In the genomic region with DNA sequence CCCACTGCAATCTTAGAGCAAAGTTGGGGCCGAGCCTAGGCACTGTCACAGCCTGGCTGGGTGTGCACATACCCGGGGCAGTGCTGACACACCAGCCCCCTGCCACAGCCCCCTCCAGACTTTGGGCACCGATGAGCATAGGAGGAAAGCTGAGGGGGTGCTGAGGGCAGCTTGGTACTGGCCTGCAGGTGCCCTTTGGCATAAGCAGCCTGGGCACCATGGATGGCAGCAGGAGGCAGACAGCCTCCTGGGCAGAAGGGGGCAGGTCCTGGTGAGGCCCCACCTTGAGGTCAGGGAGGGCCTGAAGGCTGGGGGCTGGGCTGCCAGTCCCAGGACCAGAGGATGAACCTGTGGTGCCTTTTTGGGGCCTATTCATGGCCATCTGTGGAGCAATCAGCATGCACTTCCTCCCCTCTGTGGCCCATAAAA, we compare ENCODE assay signal across 11 cellular contexts. TPM values are rescaled to one million over a fixed set of nuclear protein-coding genes. Genes with fewer than 3 reads are reported as not detected.
"Had no signal": no experiment of that assay in that cellular context is flagged by ENCODE, and none has a peak within 500 bp of the region (broad histone marks: within the 10 kb centered on the region; RNA-seq: fewer than 3 reads in every experiment).

No MANE protein-coding gene starts in this region.

- H3K4me1 ChIP-seq: HAP-1 had no signal

- H3K36me3 ChIP-seq: HAP-1 had no signal

- H3K4me3 ChIP-seq: GM23248, HAP-1 had no signal

- DNase-seq: GM23248, GOT3, H7, HFFc6 had no signal

- H3K9me3 ChIP-seq: HAP-1 had no signal

- H3K9ac ChIP-seq: GM23248 had no signal

- ATAC-seq: HCT116, HepG2 had no signal

- H3K27ac ChIP-seq: GM23248, HL-60 had no signal

- H2AFZ ChIP-seq: GM23248 had no signal

RNA-seq across cellular contexts. Expression of a gene that starts 8.2 kb away (rescaled TPM):
- total RNA-seq: GM23248, H4, H7, HFFc6, HT1080 had no signal
- polyA plus RNA-seq: GM23248, IgD-negative memory B cell had no signal

RNA-seq across cellular contexts. Expression of a gene that starts 9.8 kb away (rescaled TPM):
- total RNA-seq: GM23248, H4, H7, HepG2, HFFc6, HT1080 had no signal
- polyA plus RNA-seq: GM23248, HepG2, IgD-negative memory B cell had no signal

RNA-seq across cellular contexts. Expression of a gene that starts 58.9 kb away (rescaled TPM):
- total RNA-seq: GM23248, HepG2 had no signal
- polyA plus RNA-seq: GM23248, HepG2, IgD-negative memory B cell had no signal
